ENCODE assay signal across 1 cellular context in the genomic region with DNA sequence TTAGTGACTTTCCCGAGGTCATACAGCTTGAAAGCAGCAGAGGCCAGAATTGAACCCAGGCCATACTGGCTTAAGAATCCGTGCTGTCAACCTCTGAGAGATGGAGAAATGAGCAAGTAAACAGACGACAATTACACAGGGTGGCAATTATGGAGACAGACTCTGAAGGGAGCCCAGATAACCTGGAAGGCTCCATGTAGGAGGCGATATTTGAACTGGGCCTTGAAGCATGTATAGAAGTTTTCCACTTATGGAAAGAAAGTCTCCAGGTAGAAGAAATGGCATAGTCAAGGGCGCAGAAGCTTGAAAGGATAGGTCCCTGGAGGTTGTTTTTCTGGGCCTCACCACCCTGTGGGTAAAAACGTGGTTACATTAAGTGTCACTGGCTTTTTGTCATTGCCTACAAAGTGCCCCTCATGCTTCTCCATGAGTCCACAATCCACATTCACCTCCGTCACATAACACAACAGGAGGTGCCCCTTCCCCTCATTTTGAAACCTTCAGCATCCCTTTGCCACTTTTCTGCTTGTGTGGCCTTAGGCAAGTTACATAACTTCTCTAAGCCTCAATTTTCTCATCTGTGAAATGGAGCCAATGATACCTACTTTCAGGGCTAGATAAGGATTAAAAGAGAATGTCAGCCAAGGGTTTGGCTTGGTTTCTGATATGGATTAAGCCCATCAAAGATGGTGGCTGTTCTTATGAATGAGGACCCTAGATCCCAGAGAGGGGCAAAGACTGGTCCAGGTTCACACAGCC.
TF ChIP-seq lines count a peak whose summit lies in the region.

No MANE protein-coding gene starts in this region.

TF ChIP-seq in HEK293T, 16 proteins besides CTCF, POLR2A, EP300 and RAD21 (continued from another document):
- TF ChIP-seq NFRKB (IDR thresholded peaks at IDR 0.05) (no peak), HDGF (IDR thresholded peaks at IDR 0.05; ENCODE audit: borderline replicate concordance) (no peak), ZNF384 (IDR thresholded peaks at IDR 0.05) (no peak), FOXK2 (IDR thresholded peaks at IDR 0.05) (no peak), BHLHE40 (IDR thresholded peaks at IDR 0.05; ENCODE audit: borderline replicate concordance) (no peak), L3MBTL2 (conservative IDR thresholded peaks at IDR 0.05) (no peak), TARDBP (IDR thresholded peaks at IDR 0.05) (no peak), ARNT (IDR thresholded peaks at IDR 0.05) (no peak), SP1 (IDR thresholded peaks at IDR 0.05) (no peak)
